16 cellular contexts compared by ENCODE assay signal in the genomic region with DNA sequence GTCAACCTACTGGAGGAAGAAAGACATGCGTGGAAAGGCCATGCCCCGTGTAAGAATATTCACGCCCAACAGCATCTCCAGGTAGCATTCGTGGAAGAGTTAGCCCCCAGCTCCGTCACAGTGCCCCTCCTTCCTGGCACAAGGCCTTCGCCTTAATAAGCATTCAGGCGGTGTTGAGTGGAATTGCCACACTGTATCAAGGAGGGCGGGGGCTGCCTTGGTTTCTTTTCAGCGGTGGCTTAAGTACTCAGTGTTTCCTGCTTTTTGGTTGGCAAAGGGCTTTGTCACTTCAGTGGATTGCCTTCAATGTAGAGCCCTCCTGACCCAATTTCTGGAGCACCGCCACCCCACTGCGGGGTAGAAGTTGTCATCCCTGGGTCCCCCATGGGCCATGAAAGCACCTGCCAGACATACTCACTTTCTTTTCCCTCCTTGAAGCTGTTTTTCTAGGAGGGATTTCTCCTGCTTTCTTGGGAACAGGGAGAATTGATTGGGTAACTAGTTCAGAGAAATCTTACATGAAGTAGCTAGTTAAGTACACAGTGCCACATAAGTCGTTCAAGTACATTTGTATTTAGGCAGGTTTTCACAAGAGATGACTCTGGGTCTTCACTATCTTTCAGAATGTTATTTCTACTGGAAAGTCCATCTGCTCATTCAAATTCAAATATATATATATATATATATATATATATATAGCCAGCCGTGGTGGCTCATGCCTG.
DNase-seq lines count a peak whose midpoint lies in the region; ATAC-seq and TF ChIP-seq lines count a peak whose summit lies in the region.
"Had no signal": no experiment of that assay in that cellular context is flagged by ENCODE, and none has a peak within 500 bp of the region (broad histone marks: within the 10 kb centered on the region; RNA-seq: fewer than 3 reads in every experiment).

No MANE protein-coding gene starts in this region.

- H3K27ac Mint-ChIP-seq in CD4-positive, alpha-beta T cell: peak overlapping the region; percentile 86
- no peak overlapping the region for H3K27ac Mint-ChIP-seq in CD8-positive, alpha-beta memory T cell
- no peak overlapping the region for H3K27ac Mint-ChIP-seq in activated T-helper 2 cell treated with anti-CD3 and anti-CD28 coated beads, Interferon-gamma antibody, Interleukin-2, Interleukin-4, amounts not matched to agents 10 μg/mL and 5 μg/mL and 100 μg/mL, durations not matched to agents 14 hours and 24 hours and 36 hours
- H3K27ac Mint-ChIP-seq in naive thymus-derived CD8-positive, alpha-beta T cell: peak overlapping the region in 7 of 10 donors; percentile 21 to 98 (median 55)
- H3K27ac Mint-ChIP-seq in Calu3 (ENCODE audit: unreplicated experiment): no peak overlapping the region
- H3K27ac Mint-ChIP-seq: mesothelial cell of epicardium had no signal

- no peaks in the 10 kb centered on the region for H3K27me3 Mint-ChIP-seq in CD4-positive, alpha-beta T cell
- H3K27me3 Mint-ChIP-seq in CD8-positive, alpha-beta memory T cell: peaks cover 0 to 3% of the 10 kb centered on the region in 2 donors
- no peaks in the 10 kb centered on the region for H3K27me3 Mint-ChIP-seq in activated T-helper 2 cell treated with anti-CD3 and anti-CD28 coated beads, Interferon-gamma antibody, Interleukin-2, Interleukin-4, amounts not matched to agents 10 μg/mL and 5 μg/mL and 100 μg/mL, durations not matched to agents 14 hours and 24 hours and 36 hours (ENCODE audit: low read depth)
- H3K27me3 Mint-ChIP-seq in naive thymus-derived CD8-positive, alpha-beta T cell: peaks cover 0 to 3% (median 0%) of the 10 kb centered on the region in 5 donors
- H3K27me3 Mint-ChIP-seq in Calu3 (ENCODE audit: unreplicated experiment): no peaks in the 10 kb centered on the region

- H3K4me1 ChIP-seq in CD8-positive, alpha-beta memory T cell (ENCODE audit: insufficient read depth, low read length): no peaks in the 10 kb centered on the region
- H3K4me1 ChIP-seq: SJSA1 had no signal

- CTCF ChIA-PET in CD4-positive, alpha-beta T cell (lab: Charles Lee): interaction anchor here (1.1 to 2.7 kb wide), 5 partner anchors 12 to 295 kb away, joined by 3 to 15 read pairs (median 3); no protein-coding TSS in a partner anchor
- CTCF ChIA-PET in CD8-positive, alpha-beta memory T cell (lab: Charles Lee): interaction anchor here (0.9 to 2.4 kb wide), 11 partner anchors 11 to 469 kb away, joined by 3 to 11 read pairs (median 5); a partner anchor contains a TSS
- CTCF ChIA-PET in Calu3 (lab: Charles Lee): interaction anchor here (0.5 kb wide), 1 partner anchor 10 kb away, joined by 3 read pairs; no protein-coding TSS in a partner anchor

- no peak overlapping the region for H3K4me3 ChIP-seq in CD8-positive, alpha-beta memory T cell (ENCODE audit: low read length)

- H3K9me3 ChIP-seq in CD4-positive, alpha-beta T cell (ENCODE audit: control insufficient read depth, low read length): no peaks in the 10 kb centered on the region
- no peaks in the 10 kb centered on the region for H3K9me3 ChIP-seq in CD8-positive, alpha-beta memory T cell (ENCODE audit: low read length)
- H3K9me3 ChIP-seq: heart left ventricle, SJSA1 had no signal

- no peaks in the 10 kb centered on the region for H3K36me3 ChIP-seq in CD8-positive, alpha-beta memory T cell (ENCODE audit: insufficient read depth, low read length)
- H3K36me3 ChIP-seq: heart left ventricle, SJSA1 had no signal

- no peak for TF ChIP-seq CTCF in CD4-positive, alpha-beta T cell (IDR thresholded peaks at IDR 0.05)
- TF ChIP-seq CTCF in Calu3 (IDR thresholded peaks at IDR 0.05; ENCODE audit: unreplicated experiment): no peak

- POLR2A ChIA-PET in CD4-positive, alpha-beta T cell (lab: Charles Lee): interaction anchor here (1.0 to 1.8 kb wide), 2 partner anchors 11 to 245 kb away, joined by 3 to 10 read pairs; a partner anchor contains a TSS
- POLR2A ChIA-PET in CD8-positive, alpha-beta memory T cell (lab: Charles Lee): interaction anchor here (1.7 kb wide), 1 partner anchor 245 kb away, joined by 4 read pairs; a partner anchor contains a TSS
- POLR2A ChIA-PET in naive thymus-derived CD8-positive, alpha-beta T cell (lab: Charles Lee): interaction anchor here (0.8 to 1.1 kb wide), 2 partner anchors 12 to 245 kb away, joined by 3 to 5 read pairs; no protein-coding TSS in a partner anchor

- no peak for ATAC-seq in CD4-positive, alpha-beta T cell (ENCODE audit: poor library complexity)
- no peak for ATAC-seq in naive thymus-derived CD8-positive, alpha-beta T cell
- no peak for ATAC-seq in GM19351 (IDR thresholded peaks at IDR 0.05; ENCODE audit: unreplicated experiment)

- peaks cover 8% of the 10 kb centered on the region for H3K4me1 Mint-ChIP-seq in CD4-positive, alpha-beta T cell (ENCODE audit: low read depth)
- H3K4me1 Mint-ChIP-seq in CD8-positive, alpha-beta memory T cell: peaks cover 6 to 15% (median 9%) of the 10 kb centered on the region in 3 donors
- H3K4me1 Mint-ChIP-seq in activated T-helper 2 cell treated with anti-CD3 and anti-CD28 coated beads, Interferon-gamma antibody, Interleukin-2, Interleukin-4, amounts not matched to agents 10 μg/mL and 5 μg/mL and 100 μg/mL, durations not matched to agents 14 hours and 24 hours and 36 hours (ENCODE audit: low read depth): peaks cover 18% of the 10 kb centered on the region
- peaks cover 0 to 7% (median 5%) of the 10 kb centered on the region in 4 donors for H3K4me1 Mint-ChIP-seq in naive thymus-derived CD8-positive, alpha-beta T cell
- no peaks in the 10 kb centered on the region for H3K4me1 Mint-ChIP-seq in Calu3 (ENCODE audit: low read depth, unreplicated experiment)

- peak overlapping the region; percentile 54 for H3K4me3 Mint-ChIP-seq in CD4-positive, alpha-beta T cell
- H3K4me3 Mint-ChIP-seq in CD8-positive, alpha-beta memory T cell: peak overlapping the region in 6 of 7 donors; percentile 56 to 87 (median 63)
- peak overlapping the region; percentile 21 for H3K4me3 Mint-ChIP-seq in activated T-helper 2 cell treated with anti-CD3 and anti-CD28 coated beads, Interferon-gamma antibody, Interleukin-2, Interleukin-4, amounts not matched to agents 10 μg/mL and 5 μg/mL and 100 μg/mL, durations not matched to agents 14 hours and 24 hours and 36 hours (ENCODE audit: low read depth)
- peak overlapping the region; percentile 33 to 86 (median 72) for H3K4me3 Mint-ChIP-seq in naive thymus-derived CD8-positive, alpha-beta T cell
- H3K4me3 Mint-ChIP-seq in Calu3 (ENCODE audit: low read depth, unreplicated experiment): no peak overlapping the region

- no peak for DNase-seq in CD4-positive, alpha-beta T cell
- DNase-seq in CD8-positive, alpha-beta memory T cell: no peak
- no peak for DNase-seq in activated T-helper 2 cell treated with anti-CD3 and anti-CD28 coated beads, Interferon-gamma antibody, Interleukin-2, Interleukin-4, amounts not matched to agents 10 μg/mL and 5 μg/mL and 100 μg/mL, durations not matched to agents 14 hours and 24 hours and 36 hours (ENCODE audit: low spot score)
- no peak for DNase-seq in naive thymus-derived CD8-positive, alpha-beta T cell
- no peak for DNase-seq in DMS53 (lab: John Stamatoyannopoulos, UW)
- no peak for DNase-seq in Calu3
- DNase-seq: DMS153; effector CD8-positive, alpha-beta T cell; heart left ventricle; NCI-H1930; OCI-M1; stimulated activated CD4-positive, alpha-beta T cell treated with anti-CD3 and anti-CD28 coated beads, Interleukin-4, amount 100 ng/mL, for 24 hours; trophoblast cell had no signal

- intact Hi-C loops in CD4-positive, alpha-beta T cell (cut with DNase I, micrococcal nuclease): loop anchor here (2.0 to 5.0 kb wide), 3 partner anchors 468 to 513 kb away; a partner anchor contains a TSS
- intact Hi-C loops in activated T-helper 2 cell treated with anti-CD3 and anti-CD28 coated beads, Interferon-gamma antibody, Interleukin-2, Interleukin-4, amounts not matched to agents 10 μg/mL and 5 μg/mL and 100 μg/mL, durations not matched to agents 14 hours and 24 hours and 36 hours (cut with micrococcal nuclease): loop anchor here (2.0 kb wide), 1 partner anchor 247 kb away; no protein-coding TSS in a partner anchor
- intact Hi-C loops in Calu3 (cut with micrococcal nuclease; ENCODE audit: unreplicated experiment): no loop called here

- BruUV-seq in Calu3 (replicated peaks; lab: Mats Ljungman, UMichigan): no TSS peak

- H3K27me3 ChIP-seq in CD4-positive, alpha-beta T cell (ENCODE audit: control insufficient read depth, insufficient read depth, low read length): no peaks in the 10 kb centered on the region
- no peaks in the 10 kb centered on the region for H3K27me3 ChIP-seq in CD8-positive, alpha-beta memory T cell (ENCODE audit: insufficient read depth, low read length, poor library complexity, severe bottlenecking)
- H3K27me3 ChIP-seq: heart left ventricle, SJSA1 had no signal

- no peaks in the 10 kb centered on the region for H3K36me3 Mint-ChIP-seq in CD4-positive, alpha-beta T cell (ENCODE audit: low read depth)
- peaks cover 0 to 2% (median 0%) of the 10 kb centered on the region in 3 donors for H3K36me3 Mint-ChIP-seq in CD8-positive, alpha-beta memory T cell
- H3K36me3 Mint-ChIP-seq in activated T-helper 2 cell treated with anti-CD3 and anti-CD28 coated beads, Interferon-gamma antibody, Interleukin-2, Interleukin-4, amounts not matched to agents 10 μg/mL and 5 μg/mL and 100 μg/mL, durations not matched to agents 14 hours and 24 hours and 36 hours (ENCODE audit: low read depth): peaks cover 4% of the 10 kb centered on the region
- no peaks in the 10 kb centered on the region for H3K36me3 Mint-ChIP-seq in naive thymus-derived CD8-positive, alpha-beta T cell
- peaks cover 10% of the 10 kb centered on the region for H3K36me3 Mint-ChIP-seq in Calu3 (ENCODE audit: insufficient read depth, unreplicated experiment)
- H3K36me3 Mint-ChIP-seq: mesothelial cell of epicardium had no signal

- H3K27ac ChIP-seq in CD4-positive, alpha-beta T cell (ENCODE audit: low read depth, low read length): no peak overlapping the region
- no peak overlapping the region for H3K27ac ChIP-seq in CD8-positive, alpha-beta memory T cell (ENCODE audit: low read depth, low read length)
- H3K27ac ChIP-seq: SJSA1 had no signal

- H3K9me3 Mint-ChIP-seq in CD4-positive, alpha-beta T cell: no peaks in the 10 kb centered on the region
- H3K9me3 Mint-ChIP-seq in CD8-positive, alpha-beta memory T cell: no peaks in the 10 kb centered on the region
- no peaks in the 10 kb centered on the region for H3K9me3 Mint-ChIP-seq in activated T-helper 2 cell treated with anti-CD3 and anti-CD28 coated beads, Interferon-gamma antibody, Interleukin-2, Interleukin-4, amounts not matched to agents 10 μg/mL and 5 μg/mL and 100 μg/mL, durations not matched to agents 14 hours and 24 hours and 36 hours
- no peaks in the 10 kb centered on the region for H3K9me3 Mint-ChIP-seq in naive thymus-derived CD8-positive, alpha-beta T cell
- H3K9me3 Mint-ChIP-seq in Calu3 (ENCODE audit: low read depth, unreplicated experiment): no peaks in the 10 kb centered on the region
- H3K9me3 Mint-ChIP-seq: mesothelial cell of epicardium had no signal

Comparison
In these comparisons a context has a peak if more than half of its experiments do, and no peak if none do; other contexts are left out.
1. H3K27ac Mint-ChIP-seq: peak in CD4-positive, alpha-beta T cell (single experiment) and naive thymus-derived CD8-positive, alpha-beta T cell (7 of 10); none in CD8-positive, alpha-beta memory T cell (0 of 8), activated T-helper 2 cell treated with anti-CD3 and anti-CD28 coated beads, Interferon-gamma antibody, Interleukin-2, Interleukin-4, amounts not matched to agents 10 μg/mL and 5 μg/mL and 100 μg/mL, durations not matched to agents 14 hours and 24 hours and 36 hours (single experiment) and Calu3 (single experiment).